19 cellular contexts compared by ENCODE assay signal in the genomic region with DNA sequence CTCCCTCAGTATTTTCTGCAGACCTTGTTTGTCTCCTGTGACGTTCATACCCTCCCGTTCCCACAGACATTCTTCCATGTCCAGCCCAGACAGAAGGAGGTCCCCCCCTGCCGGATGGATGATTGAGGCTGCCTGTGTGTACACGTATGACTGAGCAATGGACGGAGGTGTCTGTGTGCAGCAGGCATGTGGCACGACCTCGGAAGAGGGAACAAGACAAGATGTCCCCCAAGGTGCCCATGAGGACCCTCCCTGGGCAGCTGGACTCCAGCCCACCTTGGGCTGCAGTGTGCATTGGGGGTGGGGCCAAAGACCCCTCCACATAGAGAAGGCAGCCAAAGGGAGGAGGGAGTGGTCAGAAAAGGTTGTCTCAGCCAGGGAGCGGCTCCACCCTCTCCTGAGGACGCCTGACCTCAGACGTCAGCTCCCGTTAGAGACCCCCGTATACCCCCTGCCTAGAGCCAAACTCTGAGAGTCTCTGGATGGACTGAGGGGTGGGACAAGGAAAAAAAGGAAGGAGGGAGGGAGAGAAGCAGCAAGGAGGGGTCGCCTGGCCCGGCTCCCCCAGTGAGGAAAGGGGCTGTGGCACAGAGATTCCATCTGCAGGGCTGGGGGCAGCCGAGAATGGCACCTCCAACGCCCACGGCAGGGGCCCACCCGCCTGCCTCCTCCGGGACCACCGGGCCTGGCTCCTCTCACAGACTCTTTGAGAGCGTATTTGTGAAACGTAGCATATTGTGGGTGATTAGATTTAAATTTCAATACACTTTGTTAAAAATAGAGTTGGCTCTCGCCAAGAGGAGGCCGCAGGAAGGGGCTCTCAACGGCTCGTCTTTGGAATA.
DNase-seq lines count a peak whose midpoint lies in the region; ATAC-seq and TF ChIP-seq lines count a peak whose summit lies in the region.
"Had no signal": no experiment of that assay in that cellular context is flagged by ENCODE, and none has a peak within 500 bp of the region (broad histone marks: within the 10 kb centered on the region; RNA-seq: fewer than 3 reads in every experiment).

No MANE protein-coding gene starts in this region.

- no peaks in the 10 kb centered on the region for H3K79me2 ChIP-seq in mesendoderm (ENCODE audit: control insufficient read depth, insufficient read depth, low read length)
- H3K79me2 ChIP-seq: parathyroid adenoma had no signal

- H3K36me3 ChIP-seq in HEK293 (ENCODE audit: control insufficient read depth in 2 of 2, insufficient read depth in 1 of 2, low read length in 2 of 2) (no peaks in the 10 kb centered on the region), left ventricle myocardium inferior (no peaks in the 10 kb centered on the region), mesendoderm (ENCODE audit: control insufficient read depth, insufficient read depth, low read length) (no peaks in the 10 kb centered on the region), vagina (no peaks in the 10 kb centered on the region)
- H3K36me3 ChIP-seq: tibial artery had no signal

- no peak overlapping the region for H3K4me2 ChIP-seq in mesendoderm (ENCODE audit: low read length)

- H3K18ac ChIP-seq in mesendoderm (ENCODE audit: low read length): no peak overlapping the region

- no peak overlapping the region for H3K56ac ChIP-seq in mesendoderm (ENCODE audit: low read length)

- H3K27me3 ChIP-seq in left ventricle myocardium inferior (ENCODE audit: low read depth) (peaks cover 96% of the 10 kb centered on the region), mesendoderm (ENCODE audit: insufficient read depth, low read length, poor library complexity) (peaks cover 24% of the 10 kb centered on the region), vagina (no peaks in the 10 kb centered on the region)

- H3K79me1 ChIP-seq in mesendoderm (ENCODE audit: low read length): no peaks in the 10 kb centered on the region

- WGBS in mesendoderm (ENCODE audit: extremely low coverage, insufficient coverage, low lambda C conversion rate): no CpG with 5 or more reads among the region's 26 CpGs

- H2BK120ac ChIP-seq in mesendoderm (ENCODE audit: low read depth, low read length): no peak overlapping the region

- no peak overlapping the region for H3K4me3 ChIP-seq in HEK293 (ENCODE audit: low read depth, low read length)
- H3K4me3 ChIP-seq in left ventricle myocardium inferior: no peak overlapping the region
- H3K4me3 ChIP-seq in mesendoderm (ENCODE audit: low read length): no peak overlapping the region
- H3K4me3 ChIP-seq in vagina: no peak overlapping the region
- H3K4me3 ChIP-seq: tibial artery had no signal

- no peak overlapping the region for H3K23ac ChIP-seq in mesendoderm (ENCODE audit: low read length)

- no peak overlapping the region for H2BK5ac ChIP-seq in mesendoderm (ENCODE audit: low read length)

- DNase-seq in D341Med (ENCODE audit: low spot score): peak; percentile 35
- DNase-seq in left ventricle myocardium inferior: peak; percentile 3
- peak; percentile 7 for DNase-seq in omental fat pad (ENCODE audit: low spot score)
- no peak for DNase-seq in NCI-H1417 treated with DMSO at 0.1 percent for 48 hours (lab: John Stamatoyannopoulos, UW)
- DNase-seq in mesendoderm: no peak
- no peak for DNase-seq in vagina (ENCODE audit: extremely low spot score in 2 of 2)
- DNase-seq: activated CD4-positive, CD25-positive, alpha-beta regulatory T cell; activated naive CD8-positive, alpha-beta T cell treated with anti-CD3 and anti-CD28 coated beads, Interleukin-2, amount 50 U/mL, for 24 hours; effector CD8-positive, alpha-beta T cell; GF-D8; MM.1S; NCI-H1694; NCI-H446 treated with DMSO at 0.1 percent for 48 hours; SIG-M5 had no signal

- no peak for TF ChIP-seq POLR2A in vagina (IDR thresholded peaks at IDR 0.05)

- H3K4me1 ChIP-seq in HEK293 (ENCODE audit: control insufficient read depth, insufficient read depth, low read length): no peaks in the 10 kb centered on the region; the same call in 1 of the 2 replicates
- H3K4me1 ChIP-seq in left ventricle myocardium inferior: peaks cover 12% of the 10 kb centered on the region
- H3K4me1 ChIP-seq in mesendoderm (ENCODE audit: control insufficient read depth, low read depth, low read length): no peaks in the 10 kb centered on the region
- H3K4me1 ChIP-seq in vagina: no peaks in the 10 kb centered on the region

- no peak overlapping the region for H2AK5ac ChIP-seq in mesendoderm (ENCODE audit: low read length)

- ATAC-seq in omental fat pad (ENCODE audit: low FRiP score): no peak
- no peak for ATAC-seq in HG03196 (IDR thresholded peaks at IDR 0.05; ENCODE audit: unreplicated experiment)
- ATAC-seq: activated naive CD8-positive, alpha-beta T cell treated with anti-CD3 and anti-CD28 coated beads, Interleukin-2, amount 50 U/mL, for 24 hours; T-helper 17 cell had no signal

- H4K8ac ChIP-seq in mesendoderm (ENCODE audit: low read depth, low read length): no peak overlapping the region

- no peak for TF ChIP-seq CTCF in HEK293 (tag by site-specific recombination; IDR thresholded peaks at IDR 0.05)
- TF ChIP-seq CTCF in left ventricle myocardium inferior (IDR thresholded peaks at IDR 0.05; ENCODE audit: borderline replicate concordance): no peak
- no peak for TF ChIP-seq CTCF in omental fat pad (IDR thresholded peaks at IDR 0.05)
- TF ChIP-seq CTCF in vagina (IDR thresholded peaks at IDR 0.05): no peak

- CTCF ChIA-PET in HEK293 (lab: Yijun Ruan, JAX): no interaction called here

- no peak overlapping the region for H3K9ac ChIP-seq in mesendoderm (ENCODE audit: low read length)
- H3K9ac ChIP-seq: parathyroid adenoma had no signal

- H3K9me3 ChIP-seq in HEK293 (ENCODE audit: control insufficient read depth, insufficient read depth, low read depth, low read length): no peaks in the 10 kb centered on the region
- H3K9me3 ChIP-seq in left ventricle myocardium inferior (replicated peaks): no peaks in the 10 kb centered on the region
- no peaks in the 10 kb centered on the region for H3K9me3 ChIP-seq in vagina
- H3K9me3 ChIP-seq: tibial artery had no signal

- POLR2A ChIA-PET in HEK293 (lab: Yijun Ruan, JAX): no interaction called here

- intact Hi-C loops in left ventricle myocardium inferior (cut with micrococcal nuclease) (no loop called here), vagina (cut with DNase I) (no loop called here)

- H3K4ac ChIP-seq in mesendoderm (ENCODE audit: low read depth, low read length): no peak overlapping the region

- H4K5ac ChIP-seq in mesendoderm (ENCODE audit: low read length): no peak overlapping the region

- H3K27ac ChIP-seq in HEK293 (ENCODE audit: extremely low read depth, low read depth, low read length) (no peak overlapping the region), left ventricle myocardium inferior (replicated peaks) (no peak overlapping the region), mesendoderm (ENCODE audit: low read depth, low read length) (no peak overlapping the region), vagina (no peak overlapping the region)
- H3K27ac ChIP-seq: parathyroid adenoma, tibial artery had no signal

- no peak overlapping the region for H2BK15ac ChIP-seq in mesendoderm (replicated peaks; ENCODE audit: low read depth)

TF ChIP-seq in HEK293, 187 proteins besides CTCF, POLR2A, EP300 and RAD21 (continues in another document):
- TF ChIP-seq BCL6B (tag by site-specific recombination; IDR thresholded peaks at IDR 0.05) (no peak), REPIN1 (tag by site-specific recombination; IDR thresholded peaks at IDR 0.05; ENCODE audit: low read depth) (no peak), ZIC2 (tag by site-specific recombination; IDR thresholded peaks at IDR 0.05) (0 out of 2 replicates have a peak, but pooled peaks have one; percentile 19), ZNF596 (tag by site-specific recombination; IDR thresholded peaks at IDR 0.05) (no peak), ZNF37A (tag by site-specific recombination; IDR thresholded peaks at IDR 0.05) (no peak), OVOL3 (tag by site-specific recombination; IDR thresholded peaks at IDR 0.05) (no peak), KLF16 (tag by site-specific recombination; IDR thresholded peaks at IDR 0.05) (no peak), GLIS1 (tag by site-specific recombination; IDR thresholded peaks at IDR 0.05) (peak; percentile 44), ZBTB48 (tag by site-specific recombination; IDR thresholded peaks at IDR 0.05) (no peak), SP7 (tag by site-specific recombination; IDR thresholded peaks at IDR 0.05) (no peak), RBAK (tag by site-specific recombination; IDR thresholded peaks at IDR 0.05) (no peak), ZNF416 (tag by site-specific recombination; IDR thresholded peaks at IDR 0.05) (no peak), ZNF660 (tag by site-specific recombination; IDR thresholded peaks at IDR 0.05) (no peak), ZNF366 (tag by site-specific recombination; conservative IDR thresholded peaks at IDR 0.05) (no peak)
- TF ChIP-seq, protein P1, sequence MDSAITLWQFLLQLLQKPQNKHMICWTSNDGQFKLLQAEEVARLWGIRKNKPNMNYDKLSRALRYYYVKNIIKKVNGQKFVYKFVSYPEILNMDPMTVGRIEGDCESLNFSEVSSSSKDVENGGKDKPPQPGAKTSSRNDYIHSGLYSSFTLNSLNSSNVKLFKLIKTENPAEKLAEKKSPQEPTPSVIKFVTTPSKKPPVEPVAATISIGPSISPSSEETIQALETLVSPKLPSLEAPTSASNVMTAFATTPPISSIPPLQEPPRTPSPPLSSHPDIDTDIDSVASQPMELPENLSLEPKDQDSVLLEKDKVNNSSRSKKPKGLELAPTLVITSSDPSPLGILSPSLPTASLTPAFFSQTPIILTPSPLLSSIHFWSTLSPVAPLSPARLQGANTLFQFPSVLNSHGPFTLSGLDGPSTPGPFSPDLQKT (IDR thresholded peaks at IDR 0.05; ENCODE audit: borderline replicate concordance, low read depth, low read length): no peak

Comparison
In these comparisons a context has a peak if more than half of its experiments do, and no peak if none do; other contexts are left out.
1. DNase-seq: peak in D341Med (single experiment), left ventricle myocardium inferior (single experiment) and omental fat pad (single experiment); none in NCI-H1417 treated with DMSO at 0.1 percent for 48 hours (single experiment), mesendoderm (single experiment) and vagina (0 of 2).